35 cellular contexts compared by ENCODE assay signal in genomic region chr12:44313188-44313587, GRCh38.
"Had no signal": no experiment of that assay in that cellular context is flagged by ENCODE, and none has a peak within 500 bp of the region (broad histone marks: within the 10 kb centered on the region; RNA-seq: fewer than 3 reads in every experiment).

No MANE protein-coding gene starts in this region.

- H3K27ac ChIP-seq: adrenal gland, ascending aorta, body of pancreas, brain microvascular endothelial cell, breast epithelium, cardiac muscle cell had no signal

- H3K4me3 ChIP-seq: adrenal gland, ascending aorta, body of pancreas, breast epithelium, cardiac muscle cell had no signal

- H3K4me1 ChIP-seq: adrenal gland, ascending aorta, body of pancreas, breast epithelium had no signal

- DNase-seq: activated effector memory CD4-positive, alpha-beta T cell treated with anti-CD3 and anti-CD28 coated beads, Interleukin-2, amount 50 U/mL, for 16 hours; activated effector memory CD4-positive, alpha-beta T cell treated with Interleukin-2 at 50 U/mL for 16 hours; activated gamma-delta T cell; activated gamma-delta T cell treated with Interleukin-2 at 50 U/mL for 16 hours; activated naive CD4-positive, alpha-beta T cell; activated naive CD4-positive, alpha-beta T cell treated with anti-CD3 and anti-CD28 coated beads for 36 hours; activated naive CD4-positive, alpha-beta T cell treated with anti-CD3 and anti-CD28 coated beads, Interleukin-2, amount 10 ng/mL, durations not matched to agents 7 days and 5 days; activated naive CD4-positive, alpha-beta T cell treated with anti-CD3 and anti-CD28 coated beads, Interleukin-2, amount 50 U/mL, for 16 hours; activated naive CD4-positive, alpha-beta T cell treated with Interleukin-2 at 50 U/mL for 16 hours; activated naive CD8-positive, alpha-beta T cell treated with anti-CD3 and anti-CD28 coated beads for 36 hours; activated naive CD8-positive, alpha-beta T cell treated with anti-CD3 and anti-CD28 coated beads, Interleukin-2, amount 10 ng/mL, durations not matched to agents 7 days and 5 days; activated naive CD8-positive, alpha-beta T cell treated with anti-CD3 and anti-CD28 coated beads, Interleukin-2, amount 50 U/mL, for 24 hours; activated T-cell treated with anti-CD3 and anti-CD28 coated beads for 4 hours; activated T-cell treated with anti-CD3 and anti-CD28 coated beads, Interleukin-2, amount 50 U/mL, for 1 hour; activated T-cell treated with anti-CD3 and anti-CD28 coated beads, Interleukin-2, amount 50 U/mL, for 24 hours; activated T-cell treated with anti-CD3 and anti-CD28 coated beads, Interleukin-2, amount 50 U/mL, for 4 hours; activated T-cell treated with anti-CD3 and anti-CD28 coated beads, Interleukin-2, amount 50 U/mL, for 48 hours; activated T-cell treated with anti-CD3 and anti-CD28 coated beads, Interleukin-2, amount 50 U/mL, for 72 hours; adrenal gland; amniotic stem cell; amygdala; anterior cingulate cortex; aorta; body of pancreas; brain microvascular endothelial cell; caudate nucleus; central memory CD4-positive, alpha-beta T cell; cerebellar nuclear complex had no signal

- H3K36me3 ChIP-seq: adrenal gland, ascending aorta, brain microvascular endothelial cell, breast epithelium, cardiac muscle cell had no signal

- H3K27me3 ChIP-seq: adrenal gland, ascending aorta, body of pancreas, brain microvascular endothelial cell, breast epithelium, cardiac muscle cell had no signal

- H3K9me3 ChIP-seq: body of pancreas had no signal

- FAIRE-seq: astrocyte, bronchial epithelial cell had no signal

- ATAC-seq: activated naive CD4-positive, alpha-beta T cell treated with anti-CD3 and anti-CD28 coated beads, Interleukin-2, amount 50 U/mL, for 72 hours; activated naive CD8-positive, alpha-beta T cell treated with anti-CD3 and anti-CD28 coated beads, Interleukin-2, amount 50 U/mL, for 24 hours; activated T-cell treated with anti-CD3 and anti-CD28 coated beads, Interleukin-2, amount 50 U/mL, for 4 hours; activated T-cell treated with anti-CD3 and anti-CD28 coated beads, Interleukin-2, amount 50 U/mL, for 72 hours; activated T-helper 17 cell treated with anti-CD3 and anti-CD28 coated beads, Interleukin-2, amount 50 U/mL, for 72 hours; body of pancreas had no signal
